In genomic region chr2:39932198-39932597, GRCh38 we compare ENCODE assay signal across 24 cellular contexts.
DNase-seq lines count a peak whose midpoint lies in the region; ATAC-seq, FAIRE-seq and TF ChIP-seq lines count a peak whose summit lies in the region.
"Had no signal": no experiment of that assay in that cellular context is flagged by ENCODE, and none has a peak within 500 bp of the region (broad histone marks: within the 10 kb centered on the region; RNA-seq: fewer than 3 reads in every experiment).

No MANE protein-coding gene starts in this region.

- dilution Hi-C loops in keratinocyte (cut with MboI; ENCODE audit: extremely low pct_ligation_motif_present, low sequenced_read_pairs) = no loop called here

- H3K9me3 Mint-ChIP-seq in activated T-cell treated with anti-CD3 and anti-CD28 coated beads, Interleukin-2, amount 50 U/mL, for 72 hours = peaks cover 0 to 3% of the 10 kb centered on the region in 2 donors
- H3K9me3 Mint-ChIP-seq in activated T-cell treated with anti-CD3 and anti-CD28 coated beads, Interleukin-2, amount 50 U/mL, for 4 hours = no peaks in the 10 kb centered on the region
- H3K9me3 Mint-ChIP-seq: H9 had no signal

- FAIRE-seq in keratinocyte (lab: Jason Lieb, UNC) = peak; percentile 13
- FAIRE-seq: GM18507 had no signal

- H3K36me3 ChIP-seq in PC-3 (ENCODE audit: low read depth, low read length) (no peaks in the 10 kb centered on the region), keratinocyte (ENCODE audit: control insufficient read depth in 2 of 2, extremely low read depth in 1 of 2, insufficient read depth in 2 of 2, low read length in 2 of 2) (no peaks in the 10 kb centered on the region), H7 (replicated peaks; ENCODE audit: control insufficient read depth, insufficient read depth, low read length) (no peaks in the 10 kb centered on the region)
- H3K36me3 ChIP-seq: SJCRH30 had no signal

- H3K9me2 ChIP-seq in PC-3 (replicated peaks; ENCODE audit: low read length) = no peaks in the 10 kb centered on the region

- H3K9me1 ChIP-seq in keratinocyte (ENCODE audit: control insufficient read depth, extremely low read depth, insufficient read depth, low read length) = no peaks in the 10 kb centered on the region

- POLR2A ChIA-PET in PC-3 (lab: Charles Lee; ENCODE audit: unreplicated experiment) = no interaction called here
- POLR2A ChIA-PET in HEK293T (lab: Yijun Ruan, JAX) = no interaction called here

- ATAC-seq in activated T-cell treated with anti-CD3 and anti-CD28 coated beads, Interleukin-2, amount 50 U/mL, for 72 hours (replicated peaks in 1 of 2) = no peak
- ATAC-seq in activated T-cell treated with anti-CD3 and anti-CD28 coated beads, Interleukin-2, amount 50 U/mL, for 4 hours = no peak
- peak; percentile 27; the same call in 1 of the 2 replicates for ATAC-seq in PC-3
- ATAC-seq: Right ventricle myocardium inferior had no signal

- H3K9me3 ChIP-seq in PC-3 (ENCODE audit: low read length) (no peaks in the 10 kb centered on the region), keratinocyte (ENCODE audit: control insufficient read depth, low read depth, low read length) (no peaks in the 10 kb centered on the region)
- H3K9me3 ChIP-seq: SJCRH30 had no signal

- no peaks in the 10 kb centered on the region for H3F3A ChIP-seq in PC-3 (ENCODE audit: low read length, unreplicated experiment)

- intact Hi-C loops in PC-3 (cut with micrococcal nuclease) = no loop called here

- peaks cover 5 to 28% of the 10 kb centered on the region in 2 donors for H3K36me3 Mint-ChIP-seq in activated T-cell treated with anti-CD3 and anti-CD28 coated beads, Interleukin-2, amount 50 U/mL, for 72 hours (ENCODE audit: insufficient read depth in 2 of 2)
- H3K36me3 Mint-ChIP-seq in activated T-cell treated with anti-CD3 and anti-CD28 coated beads, Interleukin-2, amount 50 U/mL, for 4 hours (ENCODE audit: insufficient read depth) = no peaks in the 10 kb centered on the region

- no TSS peak for BruUV-seq in PC-3 (replicated peaks; lab: Mats Ljungman, UMichigan)

- H3K27ac ChIP-seq in PC-3 (ENCODE audit: low read length) (no peak overlapping the region), keratinocyte (ENCODE audit: control insufficient read depth, insufficient read depth, low read length) (no peak overlapping the region)
- H3K27ac ChIP-seq: GM23248, SJCRH30 had no signal

- no peak for DNase-seq in activated T-cell treated with anti-CD3 and anti-CD28 coated beads, Interleukin-2, amount 50 U/mL, for 72 hours
- DNase-seq in activated T-cell treated with anti-CD3 and anti-CD28 coated beads, Interleukin-2, amount 50 U/mL, for 4 hours = no peak
- DNase-seq in HCEC 1CT (peak; percentile 40), PC-3 (peak; percentile 39), keratinocyte (ENCODE audit: low read depth, low spot score) (peak; percentile 21), NCI-H345 treated with DMSO at 0.1 percent for 48 hours (lab: John Stamatoyannopoulos, UW; ENCODE audit: unreplicated experiment) (no peak), H7 (no peak), HEK293T (ENCODE audit: extremely low spot score) (no peak)
- DNase-seq: 8988T, ACHN, Calu3, DMS79 treated with DMSO at 0.1 percent for 48 hours, GM23248, H9, NCI-H1092 treated with DMSO at 0.1 percent for 48 hours, NCI-H1436, NCI-H187, NCI-H2171 treated with DMSO at 0.1 percent for 48 hours, NCI-H446, NCI-H524 treated with DMSO at 0.1 percent for 48 hours, NCI-H774, SJCRH30 had no signal

- no peak overlapping the region for H3K4me3 ChIP-seq in PC-3 (ENCODE audit: low read length)
- H3K4me3 ChIP-seq in keratinocyte (ENCODE audit: control insufficient read depth in 2 of 3, extremely low read depth in 1 of 3, insufficient read depth in 2 of 3, low read depth in 1 of 3, low read length in 3 of 3) = no peak overlapping the region
- H3K4me3 ChIP-seq in H7 (ENCODE audit: insufficient read depth, low read depth, low read length) = no peak overlapping the region
- H3K4me3 ChIP-seq: GM23248, SJCRH30 had no signal

- peaks cover 50% of the 10 kb centered on the region for H3K4me1 Mint-ChIP-seq in activated T-cell treated with anti-CD3 and anti-CD28 coated beads, Interleukin-2, amount 50 U/mL, for 72 hours (ENCODE audit: low read depth)
- no peaks in the 10 kb centered on the region for H3K4me1 Mint-ChIP-seq in activated T-cell treated with anti-CD3 and anti-CD28 coated beads, Interleukin-2, amount 50 U/mL, for 4 hours (ENCODE audit: low read depth)
- H3K4me1 Mint-ChIP-seq: H9 had no signal

- no peaks in the 10 kb centered on the region for H3K27me3 Mint-ChIP-seq in activated T-cell treated with anti-CD3 and anti-CD28 coated beads, Interleukin-2, amount 50 U/mL, for 72 hours (ENCODE audit: low read depth)
- H3K27me3 Mint-ChIP-seq in activated T-cell treated with anti-CD3 and anti-CD28 coated beads, Interleukin-2, amount 50 U/mL, for 4 hours (ENCODE audit: low read depth) = peaks cover 12% of the 10 kb centered on the region

- H4K20me1 ChIP-seq in PC-3 (ENCODE audit: low read length) = no peaks in the 10 kb centered on the region
- no peaks in the 10 kb centered on the region for H4K20me1 ChIP-seq in keratinocyte (ENCODE audit: control insufficient read depth, extremely low read depth, insufficient read depth, low read length)

- H3K27ac Mint-ChIP-seq in activated T-cell treated with anti-CD3 and anti-CD28 coated beads, Interleukin-2, amount 50 U/mL, for 72 hours = peak overlapping the region; percentile 19
- H3K27ac Mint-ChIP-seq: H9 had no signal

- H3K4me2 ChIP-seq in PC-3 (ENCODE audit: low read length) = 0 out of 2 replicates have a peak overlapping the region, but pooled peaks have one; percentile 14
- H3K4me2 ChIP-seq in keratinocyte (ENCODE audit: control insufficient read depth, extremely low read depth, insufficient read depth, low read depth, low read length) = no peak overlapping the region

- no peak overlapping the region for H3K9ac ChIP-seq in PC-3 (ENCODE audit: low read length)
- H3K9ac ChIP-seq in keratinocyte (ENCODE audit: control insufficient read depth, extremely low read depth, insufficient read depth, low read length) = no peak overlapping the region
- H3K9ac ChIP-seq: GM23248 had no signal

- no peak for TF ChIP-seq CTCF in PC-3 (conservative IDR thresholded peaks at IDR 0.05; ENCODE audit: low read depth, low read length)
- TF ChIP-seq CTCF in keratinocyte (optimal IDR thresholded peaks at IDR 0.05 in 1 of 3, IDR thresholded peaks at IDR 0.05 in 1 of 3, conservative IDR thresholded peaks at IDR 0.05 in 1 of 3; ENCODE audit: extremely low read depth in 1 of 3, insufficient read depth in 2 of 3, low read length in 3 of 3) = no peak

- CTCF ChIA-PET in PC-3 (lab: Charles Lee) (no interaction called here), HEK293T (lab: Yijun Ruan, JAX) (no interaction called here)

- 0 out of 2 replicates have a peak overlapping the region, but pooled peaks have one; percentile 2 for H2AFZ ChIP-seq in PC-3 (ENCODE audit: low read length)
- H2AFZ ChIP-seq in keratinocyte (ENCODE audit: control insufficient read depth, low read length) = no peak overlapping the region
- H2AFZ ChIP-seq: GM23248 had no signal

- H3K27me3 ChIP-seq in PC-3 (ENCODE audit: low read length) (no peaks in the 10 kb centered on the region), keratinocyte (ENCODE audit: control insufficient read depth, extremely low read depth, insufficient read depth, low read length) (no peaks in the 10 kb centered on the region), H7 (ENCODE audit: control insufficient read depth, insufficient read depth, low read length) (no peaks in the 10 kb centered on the region)
- H3K27me3 ChIP-seq: SJCRH30 had no signal

- H3K79me2 ChIP-seq in PC-3 (ENCODE audit: low read length) (no peaks in the 10 kb centered on the region), keratinocyte (ENCODE audit: control insufficient read depth, insufficient read depth, low read length) (no peaks in the 10 kb centered on the region)

- H3K4me1 ChIP-seq in PC-3 (ENCODE audit: insufficient read depth, low read length) (peaks cover 10% of the 10 kb centered on the region; the same call in 1 of the 2 replicates), keratinocyte (ENCODE audit: control insufficient read depth, extremely low read depth, insufficient read depth, low read length) (peaks cover 5% of the 10 kb centered on the region)

- no peak overlapping the region for H3K4me3 Mint-ChIP-seq in activated T-cell treated with anti-CD3 and anti-CD28 coated beads, Interleukin-2, amount 50 U/mL, for 72 hours
- H3K4me3 Mint-ChIP-seq in activated T-cell treated with anti-CD3 and anti-CD28 coated beads, Interleukin-2, amount 50 U/mL, for 4 hours = no peak overlapping the region
- H3K4me3 Mint-ChIP-seq: H9 had no signal

TF ChIP-seq in HEK293T, 16 proteins besides CTCF, POLR2A, EP300 and RAD21:
- TF ChIP-seq CTBP1 (IDR thresholded peaks at IDR 0.05; ENCODE audit: borderline replicate concordance) (no peak), BHLHE40 (IDR thresholded peaks at IDR 0.05; ENCODE audit: borderline replicate concordance) (no peak), L3MBTL2 (conservative IDR thresholded peaks at IDR 0.05) (no peak), SUZ12 (IDR thresholded peaks at IDR 0.05) (no peak), TARDBP (IDR thresholded peaks at IDR 0.05) (no peak), PKNOX1 (IDR thresholded peaks at IDR 0.05) (no peak), ZNF384 (IDR thresholded peaks at IDR 0.05) (no peak), HDGF (IDR thresholded peaks at IDR 0.05; ENCODE audit: borderline replicate concordance) (no peak), FOXK2 (IDR thresholded peaks at IDR 0.05) (no peak), LEF1 (IDR thresholded peaks at IDR 0.05; ENCODE audit: borderline replicate concordance) (no peak), NFRKB (IDR thresholded peaks at IDR 0.05) (no peak), FOXM1 (IDR thresholded peaks at IDR 0.05; ENCODE audit: borderline replicate concordance) (no peak), ARNT (IDR thresholded peaks at IDR 0.05) (no peak)

Comparison
In these comparisons a context has a peak if more than half of its experiments do, and no peak if none do; other contexts are left out.
1. DNase-seq: peak in HCEC 1CT (single experiment), PC-3 (single experiment) and keratinocyte (single experiment); none in activated T-cell treated with anti-CD3 and anti-CD28 coated beads, Interleukin-2, amount 50 U/mL, for 72 hours (0 of 2), activated T-cell treated with anti-CD3 and anti-CD28 coated beads, Interleukin-2, amount 50 U/mL, for 4 hours (single experiment), NCI-H345 treated with DMSO at 0.1 percent for 48 hours (single experiment), H7 (single experiment) and HEK293T (single experiment).